In genomic region chr5:77390795-77391194, GRCh38 we compare ENCODE assay signal across 21 cellular contexts.
A peak's percentile ranks its signal among the peaks of the same experiment; 100 is the strongest.
DNase-seq lines count a peak whose midpoint lies in the region; ATAC-seq and TF ChIP-seq lines count a peak whose summit lies in the region.
"Had no signal": no experiment of that assay in that cellular context is flagged by ENCODE, and none has a peak within 500 bp of the region (broad histone marks: within the 10 kb centered on the region; RNA-seq: fewer than 3 reads in every experiment).

No MANE protein-coding gene starts in this region.

- ATAC-seq in left lobe of liver = peak; percentile 89
- ATAC-seq: activated CD8-positive, alpha-beta T cell treated with anti-CD3 and anti-CD28 coated beads for 36 hours; activated T-helper 17 cell treated with anti-CD3 and anti-CD28 coated beads, Interleukin-2, amount 50 U/mL, for 72 hours; effector memory CD8-positive, alpha-beta T cell; right cardiac atrium; Right ventricle myocardium inferior had no signal

- H3K4me1 ChIP-seq in breast epithelium (no peaks in the 10 kb centered on the region), MM.1S (ENCODE audit: low read length) (no peaks in the 10 kb centered on the region)
- H3K4me1 ChIP-seq: left lung had no signal

- H3K27me3 Mint-ChIP-seq in MCF 10A (ENCODE audit: insufficient read depth, unreplicated experiment) = no peaks in the 10 kb centered on the region
- H3K27me3 Mint-ChIP-seq in activated CD4-positive, alpha-beta T cell treated with anti-CD3 and anti-CD28 coated beads, Interleukin-2, amount 10 ng/mL, durations not matched to agents 7 days and 5 days = no peaks in the 10 kb centered on the region

- H3K27me3 ChIP-seq in breast epithelium (no peaks in the 10 kb centered on the region), brain microvascular endothelial cell (replicated peaks) (no peaks in the 10 kb centered on the region), MM.1S (replicated peaks; ENCODE audit: insufficient read depth, low read length) (no peaks in the 10 kb centered on the region)
- H3K27me3 ChIP-seq: left lung, stomach had no signal

- TF ChIP-seq CTCF in MCF 10A (IDR thresholded peaks at IDR 0.05; ENCODE audit: unreplicated experiment) = no peak
- TF ChIP-seq CTCF in breast epithelium (IDR thresholded peaks at IDR 0.05) = no peak
- no peak for TF ChIP-seq CTCF in brain microvascular endothelial cell (IDR thresholded peaks at IDR 0.05; ENCODE audit: low read depth, low read length, missing control alignments)
- TF ChIP-seq CTCF in MM.1S (IDR thresholded peaks at IDR 0.05; ENCODE audit: low read length) = no peak

- peak; percentile 63 for DNase-seq in MCF 10A (ENCODE audit: unreplicated experiment)
- no peak for DNase-seq in breast epithelium (ENCODE audit: low spot score in 2 of 2)
- peak; percentile 35 for DNase-seq in brain microvascular endothelial cell
- DNase-seq in left lobe of liver (ENCODE audit: low spot score) = peak; percentile 79
- DNase-seq in stimulated activated CD4-positive, alpha-beta T cell treated with anti-CD3 and anti-CD28 coated beads, Interleukin-4, amount 100 ng/mL, for 4 hours = no peak
- no peak for DNase-seq in SKM-1 treated with dmso at 0.1 percent for 144 hours (lab: John Stamatoyannopoulos, UW; ENCODE audit: unreplicated experiment)
- no peak for DNase-seq in activated CD4-positive, alpha-beta T cell treated with anti-CD3 and anti-CD28 coated beads, Interleukin-2, amount 10 ng/mL, durations not matched to agents 7 days and 5 days
- DNase-seq in MM.1S = no peak
- DNase-seq: activated CD8-positive, alpha-beta T cell treated with anti-CD3 and anti-CD28 coated beads for 36 hours; anterior cingulate cortex; Calu3; effector memory CD8-positive, alpha-beta T cell; left lung; NCI-H187 treated with DMSO at 0.1 percent for 48 hours; right cardiac atrium; stomach had no signal

- in situ Hi-C loops in brain microvascular endothelial cell (cut with HindIII; ENCODE audit: low pct_ligation_motif_present, low sequenced_read_pairs) = no loop called here

- intact Hi-C loops in MCF 10A (cut with micrococcal nuclease) (no loop called here), breast epithelium (cut with DNase I; ENCODE audit: low total_unique reads) (no loop called here)

- TF ChIP-seq POLR2A in breast epithelium (IDR thresholded peaks at IDR 0.05) = no peak

- no peak overlapping the region for H2AFZ ChIP-seq in MM.1S (ENCODE audit: low read length)

- H3K4me3 ChIP-seq in breast epithelium = no peak overlapping the region
- no peak overlapping the region for H3K4me3 ChIP-seq in brain microvascular endothelial cell (ENCODE audit: low read depth, low read length)
- H3K4me3 ChIP-seq in MM.1S (ENCODE audit: low read length) = no peak overlapping the region
- H3K4me3 ChIP-seq: left lung, stomach had no signal

- H3F3A ChIP-seq in MM.1S (ENCODE audit: insufficient read depth, low read length) = no peaks in the 10 kb centered on the region

- no peak overlapping the region for H3K27ac ChIP-seq in breast epithelium
- no peak overlapping the region for H3K27ac ChIP-seq in brain microvascular endothelial cell
- H3K27ac ChIP-seq in MM.1S (ENCODE audit: low read length) = no peak overlapping the region
- H3K27ac ChIP-seq: 22Rv1, KMS-11, left lung had no signal

- H3K27ac Mint-ChIP-seq in MCF 10A (ENCODE audit: low read depth, unreplicated experiment) = no peak overlapping the region
- H3K27ac Mint-ChIP-seq in activated CD4-positive, alpha-beta T cell treated with anti-CD3 and anti-CD28 coated beads, Interleukin-2, amount 10 ng/mL, durations not matched to agents 7 days and 5 days = no peak overlapping the region
- H3K27ac Mint-ChIP-seq: activated CD8-positive, alpha-beta T cell treated with anti-CD3 and anti-CD28 coated beads for 36 hours; activated T-helper 17 cell treated with anti-CD3 and anti-CD28 coated beads, Interleukin-2, amount 50 U/mL, for 72 hours; effector memory CD8-positive, alpha-beta T cell; nephron had no signal

- H3K79me2 ChIP-seq in MM.1S (ENCODE audit: low read length) = no peaks in the 10 kb centered on the region

- POLR2A ChIA-PET in MCF 10A (lab: Yijun Ruan, JAX) = interaction anchor here (1.2 kb wide), 1 partner anchor 11 kb away, joined by 3 read pairs; no protein-coding TSS in a partner anchor
- POLR2A ChIA-PET in activated CD4-positive, alpha-beta T cell treated with anti-CD3 and anti-CD28 coated beads, Interleukin-2, amount 10 ng/mL, durations not matched to agents 7 days and 5 days (lab: Charles Lee) = no interaction called here

- no TSS peak for BruUV-seq in MCF 10A (replicated peaks; lab: Mats Ljungman, UMichigan)

- no peaks in the 10 kb centered on the region for H3K36me3 Mint-ChIP-seq in MCF 10A (ENCODE audit: insufficient read depth, unreplicated experiment)
- no peaks in the 10 kb centered on the region for H3K36me3 Mint-ChIP-seq in activated CD4-positive, alpha-beta T cell treated with anti-CD3 and anti-CD28 coated beads, Interleukin-2, amount 10 ng/mL, durations not matched to agents 7 days and 5 days (ENCODE audit: low read depth)

- no peak overlapping the region for H3K9ac ChIP-seq in MM.1S (ENCODE audit: low read length)
- H3K9ac ChIP-seq: KMS-11 had no signal

- H3K9me3 ChIP-seq in breast epithelium = no peaks in the 10 kb centered on the region
- H3K9me3 ChIP-seq in MM.1S (replicated peaks; ENCODE audit: insufficient read depth, low read length) = no peaks in the 10 kb centered on the region
- H3K9me3 ChIP-seq: left lung, stomach had no signal

- H3K9me2 ChIP-seq in MM.1S (replicated peaks; ENCODE audit: insufficient read depth, low read length) = no peaks in the 10 kb centered on the region

- H3K36me3 ChIP-seq in breast epithelium (no peaks in the 10 kb centered on the region), brain microvascular endothelial cell (replicated peaks) (no peaks in the 10 kb centered on the region), MM.1S (replicated peaks; ENCODE audit: insufficient read depth, low read length) (no peaks in the 10 kb centered on the region)
- H3K36me3 ChIP-seq: left lung, stomach had no signal

- no peaks in the 10 kb centered on the region for H4K20me1 ChIP-seq in MM.1S (ENCODE audit: insufficient read depth, low read length)

- no peaks in the 10 kb centered on the region for H3K4me1 Mint-ChIP-seq in MCF 10A (ENCODE audit: insufficient read depth, unreplicated experiment)
- no peaks in the 10 kb centered on the region for H3K4me1 Mint-ChIP-seq in activated CD4-positive, alpha-beta T cell treated with anti-CD3 and anti-CD28 coated beads, Interleukin-2, amount 10 ng/mL, durations not matched to agents 7 days and 5 days
- H3K4me1 Mint-ChIP-seq: activated T-helper 17 cell treated with anti-CD3 and anti-CD28 coated beads, Interleukin-2, amount 50 U/mL, for 72 hours; nephron had no signal

- CTCF ChIA-PET in MCF 10A (lab: Yijun Ruan, JAX) = interaction anchor here (0.6 kb wide), 1 partner anchor 27 kb away, joined by 3 read pairs; no protein-coding TSS in a partner anchor
- CTCF ChIA-PET in activated CD4-positive, alpha-beta T cell treated with anti-CD3 and anti-CD28 coated beads, Interleukin-2, amount 10 ng/mL, durations not matched to agents 7 days and 5 days (lab: Charles Lee) = interaction anchor here (0.8 kb wide), 1 partner anchor 14 kb away, joined by 5 read pairs; no protein-coding TSS in a partner anchor

- H3K4me3 Mint-ChIP-seq in MCF 10A (ENCODE audit: unreplicated experiment) = no peak overlapping the region
- no peak overlapping the region for H3K4me3 Mint-ChIP-seq in activated CD4-positive, alpha-beta T cell treated with anti-CD3 and anti-CD28 coated beads, Interleukin-2, amount 10 ng/mL, durations not matched to agents 7 days and 5 days
- H3K4me3 Mint-ChIP-seq: activated CD8-positive, alpha-beta T cell treated with anti-CD3 and anti-CD28 coated beads for 36 hours; activated T-helper 17 cell treated with anti-CD3 and anti-CD28 coated beads, Interleukin-2, amount 50 U/mL, for 72 hours; effector memory CD8-positive, alpha-beta T cell; nephron had no signal

- no peaks in the 10 kb centered on the region for H3K9me3 Mint-ChIP-seq in MCF 10A (ENCODE audit: unreplicated experiment)
- no peaks in the 10 kb centered on the region for H3K9me3 Mint-ChIP-seq in activated CD4-positive, alpha-beta T cell treated with anti-CD3 and anti-CD28 coated beads, Interleukin-2, amount 10 ng/mL, durations not matched to agents 7 days and 5 days
- H3K9me3 Mint-ChIP-seq: activated T-helper 17 cell treated with anti-CD3 and anti-CD28 coated beads, Interleukin-2, amount 50 U/mL, for 72 hours; effector memory CD8-positive, alpha-beta T cell had no signal

- no peak overlapping the region for H3K4me2 ChIP-seq in MM.1S (ENCODE audit: low read depth, low read length)
- H3K4me2 ChIP-seq: KMS-11 had no signal

Comparison
In these comparisons a context has a peak if more than half of its experiments do, and no peak if none do; other contexts are left out.
1. DNase-seq: peak in MCF 10A (single experiment), brain microvascular endothelial cell (single experiment) and left lobe of liver (single experiment); none in breast epithelium (0 of 2), stimulated activated CD4-positive, alpha-beta T cell treated with anti-CD3 and anti-CD28 coated beads, Interleukin-4, amount 100 ng/mL, for 4 hours (0 of 2), SKM-1 treated with dmso at 0.1 percent for 144 hours (single experiment), activated CD4-positive, alpha-beta T cell treated with anti-CD3 and anti-CD28 coated beads, Interleukin-2, amount 10 ng/mL, durations not matched to agents 7 days and 5 days (single experiment) and MM.1S (single experiment).